ENCODE assay signal across 8 cellular contexts in genomic region chr14:103716899-103717411, GRCh38. TPM values are rescaled to one million over a fixed set of nuclear protein-coding genes. Genes with fewer than 3 reads are reported as not detected.
DNase-seq lines count a peak whose midpoint lies in the region; ATAC-seq and TF ChIP-seq lines count a peak whose summit lies in the region.

No MANE protein-coding gene starts in this region.

- peak overlapping the region; percentile 97 for H3K4me3 Mint-ChIP-seq in activated CD4-positive, alpha-beta T cell treated with anti-CD3 and anti-CD28 coated beads, Interleukin-2, amount 10 ng/mL, durations not matched to agents 7 days and 5 days
- peak overlapping the region; percentile 83 for H3K4me3 Mint-ChIP-seq in activated T-helper 2 cell treated with anti-CD3 and anti-CD28 coated beads, Interferon-gamma antibody, Interleukin-2, Interleukin-4, amounts not matched to agents 10 μg/mL and 5 μg/mL and 100 μg/mL, durations not matched to agents 14 hours and 24 hours and 36 hours (ENCODE audit: low read depth)
- peak overlapping the region; percentile 64 to 82 (median 79) for H3K4me3 Mint-ChIP-seq in immature natural killer cell

- no peak overlapping the region for H3K27ac Mint-ChIP-seq in activated CD4-positive, alpha-beta T cell treated with anti-CD3 and anti-CD28 coated beads, Interleukin-2, amount 10 ng/mL, durations not matched to agents 7 days and 5 days
- no peak overlapping the region for H3K27ac Mint-ChIP-seq in activated T-helper 2 cell treated with anti-CD3 and anti-CD28 coated beads, Interferon-gamma antibody, Interleukin-2, Interleukin-4, amounts not matched to agents 10 μg/mL and 5 μg/mL and 100 μg/mL, durations not matched to agents 14 hours and 24 hours and 36 hours
- H3K27ac Mint-ChIP-seq in immature natural killer cell = no peak overlapping the region

- H3K4me1 Mint-ChIP-seq in activated CD4-positive, alpha-beta T cell treated with anti-CD3 and anti-CD28 coated beads, Interleukin-2, amount 10 ng/mL, durations not matched to agents 7 days and 5 days = peaks cover 61% of the 10 kb centered on the region
- H3K4me1 Mint-ChIP-seq in activated T-helper 2 cell treated with anti-CD3 and anti-CD28 coated beads, Interferon-gamma antibody, Interleukin-2, Interleukin-4, amounts not matched to agents 10 μg/mL and 5 μg/mL and 100 μg/mL, durations not matched to agents 14 hours and 24 hours and 36 hours (ENCODE audit: low read depth) = peaks cover 37% of the 10 kb centered on the region
- H3K4me1 Mint-ChIP-seq in immature natural killer cell = peaks cover 22 to 26% of the 10 kb centered on the region in 2 donors

- H3K27me3 ChIP-seq in testis (no peaks in the 10 kb centered on the region), adrenal gland (no peaks in the 10 kb centered on the region)

- CTCF ChIA-PET in activated CD4-positive, alpha-beta T cell treated with anti-CD3 and anti-CD28 coated beads, Interleukin-2, amount 10 ng/mL, durations not matched to agents 7 days and 5 days (lab: Charles Lee) = no interaction called here

- H3K36me3 ChIP-seq in testis (ENCODE audit: low read depth, missing control alignments) (no peaks in the 10 kb centered on the region), adrenal gland (replicated peaks in 1 of 2) (no peaks in the 10 kb centered on the region)

- H3K4me3 ChIP-seq in testis = peak overlapping the region; percentile 77 to 91
- H3K4me3 ChIP-seq in adrenal gland = peak overlapping the region in 2 of 4 donors; percentile 64 to 99

- ATAC-seq in HG03442 (IDR thresholded peaks at IDR 0.05; ENCODE audit: unreplicated experiment) = no peak

- no peak for DNase-seq in activated CD4-positive, alpha-beta T cell treated with anti-CD3 and anti-CD28 coated beads, Interleukin-2, amount 10 ng/mL, durations not matched to agents 7 days and 5 days
- no peak for DNase-seq in activated CD4-positive, alpha-beta T cell treated with anti-CD3 and anti-CD28 coated beads for 1 hour
- DNase-seq in activated T-helper 2 cell treated with anti-CD3 and anti-CD28 coated beads, Interferon-gamma antibody, Interleukin-2, Interleukin-4, amounts not matched to agents 10 μg/mL and 5 μg/mL and 100 μg/mL, durations not matched to agents 14 hours and 24 hours and 36 hours (ENCODE audit: low spot score) = no peak
- no peak for DNase-seq in immature natural killer cell
- DNase-seq in testis = no peak
- DNase-seq in medulla oblongata (ENCODE audit: extremely low spot score) = no peak
- DNase-seq in adrenal gland = no peak

- peaks cover 3% of the 10 kb centered on the region for H3K36me3 Mint-ChIP-seq in activated CD4-positive, alpha-beta T cell treated with anti-CD3 and anti-CD28 coated beads, Interleukin-2, amount 10 ng/mL, durations not matched to agents 7 days and 5 days (ENCODE audit: low read depth)
- H3K36me3 Mint-ChIP-seq in activated T-helper 2 cell treated with anti-CD3 and anti-CD28 coated beads, Interferon-gamma antibody, Interleukin-2, Interleukin-4, amounts not matched to agents 10 μg/mL and 5 μg/mL and 100 μg/mL, durations not matched to agents 14 hours and 24 hours and 36 hours (ENCODE audit: low read depth) = peaks cover 18% of the 10 kb centered on the region
- H3K36me3 Mint-ChIP-seq in immature natural killer cell = no peaks in the 10 kb centered on the region

- no peaks in the 10 kb centered on the region for H3K9me3 Mint-ChIP-seq in activated CD4-positive, alpha-beta T cell treated with anti-CD3 and anti-CD28 coated beads, Interleukin-2, amount 10 ng/mL, durations not matched to agents 7 days and 5 days
- no peaks in the 10 kb centered on the region for H3K9me3 Mint-ChIP-seq in activated T-helper 2 cell treated with anti-CD3 and anti-CD28 coated beads, Interferon-gamma antibody, Interleukin-2, Interleukin-4, amounts not matched to agents 10 μg/mL and 5 μg/mL and 100 μg/mL, durations not matched to agents 14 hours and 24 hours and 36 hours
- H3K9me3 Mint-ChIP-seq in immature natural killer cell = no peaks in the 10 kb centered on the region

- H3K4me1 ChIP-seq in testis (peaks cover 36% of the 10 kb centered on the region), adrenal gland (replicated peaks in 1 of 2) (peaks cover 5 to 18% of the 10 kb centered on the region in 2 donors)

- no peak for TF ChIP-seq POLR2A in testis (IDR thresholded peaks at IDR 0.05)
- TF ChIP-seq POLR2A in adrenal gland (IDR thresholded peaks at IDR 0.05) = no peak

- H3K27ac ChIP-seq in testis = peak overlapping the region in 1 of 2 donors; percentile 72
- no peak overlapping the region for H3K27ac ChIP-seq in adrenal gland

- no peaks in the 10 kb centered on the region for H3K27me3 Mint-ChIP-seq in activated CD4-positive, alpha-beta T cell treated with anti-CD3 and anti-CD28 coated beads, Interleukin-2, amount 10 ng/mL, durations not matched to agents 7 days and 5 days
- H3K27me3 Mint-ChIP-seq in activated T-helper 2 cell treated with anti-CD3 and anti-CD28 coated beads, Interferon-gamma antibody, Interleukin-2, Interleukin-4, amounts not matched to agents 10 μg/mL and 5 μg/mL and 100 μg/mL, durations not matched to agents 14 hours and 24 hours and 36 hours (ENCODE audit: low read depth) = no peaks in the 10 kb centered on the region
- H3K27me3 Mint-ChIP-seq in immature natural killer cell (ENCODE audit: low read depth in 3 of 3) = peaks cover 3 to 6% (median 6%) of the 10 kb centered on the region in 3 donors

- H3K9me3 ChIP-seq in testis (no peaks in the 10 kb centered on the region), adrenal gland (replicated peaks in 1 of 3) (no peaks in the 10 kb centered on the region)

- intact Hi-C loops in activated T-helper 2 cell treated with anti-CD3 and anti-CD28 coated beads, Interferon-gamma antibody, Interleukin-2, Interleukin-4, amounts not matched to agents 10 μg/mL and 5 μg/mL and 100 μg/mL, durations not matched to agents 14 hours and 24 hours and 36 hours (cut with micrococcal nuclease) = loop anchor here (10.0 kb wide), 1 partner anchor 92 kb away; the partner anchor contains the start of gene KLC1
- intact Hi-C loops in testis (cut with DNase I; ENCODE audit: low total_unique reads) = no loop called here
- intact Hi-C loops in adrenal gland (cut with DNase I) = no loop called here

- WGBS in testis, 2 donors = 50 to 62% methylated on average over 17 of the region's 17 CpGs
- 82 to 86% (median 84%) methylated on average over 17 of the region's 17 CpGs for WGBS in adrenal gland, 4 donors

- POLR2A ChIA-PET in activated CD4-positive, alpha-beta T cell treated with anti-CD3 and anti-CD28 coated beads, Interleukin-2, amount 10 ng/mL, durations not matched to agents 7 days and 5 days (lab: Charles Lee) = no interaction called here

- TF ChIP-seq CTCF in testis (IDR thresholded peaks at IDR 0.05) = no peak
- TF ChIP-seq CTCF in adrenal gland (IDR thresholded peaks at IDR 0.05) = no peak

RNA-seq across cellular contexts. Expression of gene ZFYVE21, which starts 1.3 kb away (rescaled TPM):
- 10 to 100 TPM; 16.9 to 17.2 TPM for total RNA-seq in activated CD4-positive, alpha-beta T cell treated with anti-CD3 and anti-CD28 coated beads, Interleukin-2, amount 10 ng/mL, durations not matched to agents 7 days and 5 days
- 24.6 and 27.5 TPM in 2 replicates for total RNA-seq in activated T-helper 2 cell treated with anti-CD3 and anti-CD28 coated beads, Interferon-gamma antibody, Interleukin-2, Interleukin-4, amounts not matched to agents 10 μg/mL and 5 μg/mL and 100 μg/mL, durations not matched to agents 14 hours and 24 hours and 36 hours
- polyA plus RNA-seq in immature natural killer cell (10 to 100 TPM; 11.4 to 29.0 (median 13.6) TPM), testis (ENCODE audit: insufficient read depth, low read depth, low replicate concordance) (86.4 TPM), adrenal gland (10 to 100 TPM; 21.9 to 41.4 (median 39.1) TPM)
- total RNA-seq in testis (100 to 1,000 TPM; 194 to 251 TPM), adrenal gland (10 to 100 TPM; 26.4 to 71.4 (median 53.4) TPM)

RNA-seq across cellular contexts. Expression of gene XRCC3, which starts 1.7 kb away (rescaled TPM):
- 10 to 100 TPM; 36.4 to 37.4 TPM for total RNA-seq in activated CD4-positive, alpha-beta T cell treated with anti-CD3 and anti-CD28 coated beads, Interleukin-2, amount 10 ng/mL, durations not matched to agents 7 days and 5 days
- total RNA-seq in activated T-helper 2 cell treated with anti-CD3 and anti-CD28 coated beads, Interferon-gamma antibody, Interleukin-2, Interleukin-4, amounts not matched to agents 10 μg/mL and 5 μg/mL and 100 μg/mL, durations not matched to agents 14 hours and 24 hours and 36 hours = 52.9 and 53.7 TPM in 2 replicates
- polyA plus RNA-seq in immature natural killer cell (1 to 10 TPM; 4.0 to 5.7 (median 5.4) TPM), testis (ENCODE audit: insufficient read depth, low read depth, low replicate concordance) (16.6 TPM), adrenal gland (1 to 10 TPM; 2.8 to 5.1 (median 5.0) TPM)
- total RNA-seq in testis (10 to 100 TPM; 40.3 to 41.1 TPM), adrenal gland (1 to 10 TPM; 1.3 to 9.0 (median 4.8) TPM)
